In genomic region chr10:99709480-99710229, GRCh38 we compare ENCODE assay signal across 12 cellular contexts. TPM values are rescaled to one million over a fixed set of nuclear protein-coding genes. Genes with fewer than 3 reads are reported as not detected.
DNase-seq lines count a peak whose midpoint lies in the region; ATAC-seq, FAIRE-seq and TF ChIP-seq lines count a peak whose summit lies in the region.
"Had no signal": no experiment of that assay in that cellular context is flagged by ENCODE, and none has a peak within 500 bp of the region (broad histone marks: within the 10 kb centered on the region; RNA-seq: fewer than 3 reads in every experiment).

No MANE protein-coding gene starts in this region.

- ATAC-seq in HG02981 (IDR thresholded peaks at IDR 0.05; ENCODE audit: unreplicated experiment) (peak; percentile 75), pancreas (no peak)

- H3K36me3 ChIP-seq in astrocyte (ENCODE audit: insufficient read depth, low read length) = peaks cover 40% of the 10 kb centered on the region
- peaks cover 69% of the 10 kb centered on the region for H3K36me3 ChIP-seq in skeletal muscle satellite cell (ENCODE audit: insufficient read depth, low read length)
- peaks cover 10 to 21% of the 10 kb centered on the region in 2 experiments for H3K36me3 ChIP-seq in trophoblast cell (ENCODE audit: control insufficient read depth in 1 of 2, insufficient read depth in 2 of 2, low read length in 2 of 2)
- peaks cover 0 to 14% (median 3%) of the 10 kb centered on the region in 3 donors for H3K36me3 ChIP-seq in pancreas

- no CpG with 5 or more reads among the region's 4 CpGs for WGBS in trophoblast cell (ENCODE audit: extremely low coverage, insufficient coverage, insufficient read length)
- 61 to 62% methylated on average over 4 of the region's 4 CpGs for WGBS in pancreas, 2 donors

- H3K4me3 ChIP-seq in astrocyte (ENCODE audit: insufficient read depth, low read depth, low read length) (no peak overlapping the region), skeletal muscle satellite cell (ENCODE audit: low read length) (no peak overlapping the region), trophoblast cell (ENCODE audit: low read depth, low read length) (no peak overlapping the region), pancreas (no peak overlapping the region)
- H3K4me3 ChIP-seq: skin epidermis had no signal

- H3K9me3 ChIP-seq in astrocyte (ENCODE audit: insufficient read depth, low read depth, low read length) (no peaks in the 10 kb centered on the region), skeletal muscle satellite cell (replicated peaks; ENCODE audit: low read length) (no peaks in the 10 kb centered on the region), trophoblast cell (ENCODE audit: insufficient read depth, low read depth, low read length) (no peaks in the 10 kb centered on the region), pancreas (no peaks in the 10 kb centered on the region)

- no peak overlapping the region for H4K91ac ChIP-seq in trophoblast cell (ENCODE audit: low read depth, low read length)

- DNase-seq in DMS 273 (lab: John Stamatoyannopoulos, UW; ENCODE audit: unreplicated experiment) (peak; percentile 1), DMS 273 treated with DMSO at 0.1 percent for 48 hours (lab: John Stamatoyannopoulos, UW) (no peak), astrocyte (ENCODE audit: low read depth) (peak; percentile 40), trophoblast cell (no peak), pancreas (no peak)
- no peak for DNase-seq in activated CD4-positive, alpha-beta T cell treated with anti-CD3 and anti-CD28 coated beads, Interleukin-2, amount 10 ng/mL, durations not matched to agents 7 days and 5 days

- no peak overlapping the region for H3K4ac ChIP-seq in trophoblast cell (ENCODE audit: low read depth, low read length)

- peaks cover 12% of the 10 kb centered on the region for H3K36me3 Mint-ChIP-seq in astrocyte (ENCODE audit: low read depth, unreplicated experiment)
- H3K36me3 Mint-ChIP-seq in activated CD4-positive, alpha-beta T cell treated with anti-CD3 and anti-CD28 coated beads, Interleukin-2, amount 10 ng/mL, durations not matched to agents 7 days and 5 days (ENCODE audit: low read depth) = peaks cover 31% of the 10 kb centered on the region

- no peak overlapping the region for H4K12ac ChIP-seq in trophoblast cell (ENCODE audit: low read depth, low read length)

- H3K23ac ChIP-seq in trophoblast cell (ENCODE audit: low read length) = no peak overlapping the region

- no peak for TF ChIP-seq CTCF in astrocyte (IDR thresholded peaks at IDR 0.05; ENCODE audit: insufficient read depth, low read depth, low read length)
- TF ChIP-seq CTCF in pancreas (IDR thresholded peaks at IDR 0.05) = no peak

- H3K14ac ChIP-seq in trophoblast cell (ENCODE audit: low read length) = no peak overlapping the region

- H3K4me2 ChIP-seq in astrocyte (ENCODE audit: low read length) = no peak overlapping the region
- H3K4me2 ChIP-seq in skeletal muscle satellite cell (ENCODE audit: low read length) = no peak overlapping the region
- H3K4me2 ChIP-seq in trophoblast cell (ENCODE audit: low read length) = no peak overlapping the region
- H3K4me2 ChIP-seq: KMS-11 had no signal

- H3K4me1 Mint-ChIP-seq in astrocyte (ENCODE audit: low read depth, unreplicated experiment) = peaks cover 7% of the 10 kb centered on the region
- peaks cover 3% of the 10 kb centered on the region for H3K4me1 Mint-ChIP-seq in activated CD4-positive, alpha-beta T cell treated with anti-CD3 and anti-CD28 coated beads, Interleukin-2, amount 10 ng/mL, durations not matched to agents 7 days and 5 days

- H3K9me3 Mint-ChIP-seq in astrocyte (ENCODE audit: unreplicated experiment) = no peaks in the 10 kb centered on the region
- no peaks in the 10 kb centered on the region for H3K9me3 Mint-ChIP-seq in activated CD4-positive, alpha-beta T cell treated with anti-CD3 and anti-CD28 coated beads, Interleukin-2, amount 10 ng/mL, durations not matched to agents 7 days and 5 days
- H3K9me3 Mint-ChIP-seq: central memory CD8-positive, alpha-beta T cell had no signal

- H4K8ac ChIP-seq in trophoblast cell (ENCODE audit: low read depth, low read length) = no peak overlapping the region

- H2AFZ ChIP-seq in astrocyte (ENCODE audit: low read depth, low read length) (no peak overlapping the region), trophoblast cell (ENCODE audit: insufficient read depth, low read length, poor library complexity) (no peak overlapping the region)

- no peak overlapping the region for H2AK5ac ChIP-seq in trophoblast cell (ENCODE audit: low read length)

- H3K27me3 ChIP-seq in astrocyte (ENCODE audit: insufficient read depth, low read length) (no peaks in the 10 kb centered on the region), skeletal muscle satellite cell (ENCODE audit: control insufficient read depth, insufficient read depth, low read length) (no peaks in the 10 kb centered on the region), trophoblast cell (ENCODE audit: insufficient read depth, low read length) (no peaks in the 10 kb centered on the region), pancreas (no peaks in the 10 kb centered on the region)

- H3K79me1 ChIP-seq in trophoblast cell (ENCODE audit: low read length) = no peaks in the 10 kb centered on the region

- H2BK12ac ChIP-seq in trophoblast cell (ENCODE audit: low read length) = no peak overlapping the region

- no peak overlapping the region for H3K18ac ChIP-seq in trophoblast cell (ENCODE audit: low read length)

- H3K27ac ChIP-seq in astrocyte (ENCODE audit: low read depth, low read length) (peak overlapping the region; percentile 8), trophoblast cell (ENCODE audit: low read depth, low read length) (no peak overlapping the region), pancreas (no peak overlapping the region)
- H3K27ac ChIP-seq: 22Rv1, KMS-11 had no signal

- H3K27ac Mint-ChIP-seq in astrocyte (ENCODE audit: unreplicated experiment) = peak overlapping the region; percentile 28
- H3K27ac Mint-ChIP-seq in activated CD4-positive, alpha-beta T cell treated with anti-CD3 and anti-CD28 coated beads, Interleukin-2, amount 10 ng/mL, durations not matched to agents 7 days and 5 days = no peak overlapping the region

- H2BK120ac ChIP-seq in trophoblast cell (ENCODE audit: insufficient read depth, low read length, poor library complexity) = no peak overlapping the region

- H3K27me3 Mint-ChIP-seq in astrocyte (ENCODE audit: low read depth, unreplicated experiment) = no peaks in the 10 kb centered on the region
- no peaks in the 10 kb centered on the region for H3K27me3 Mint-ChIP-seq in activated CD4-positive, alpha-beta T cell treated with anti-CD3 and anti-CD28 coated beads, Interleukin-2, amount 10 ng/mL, durations not matched to agents 7 days and 5 days
- H3K27me3 Mint-ChIP-seq: central memory CD8-positive, alpha-beta T cell had no signal

- CTCF ChIA-PET in activated CD4-positive, alpha-beta T cell treated with anti-CD3 and anti-CD28 coated beads, Interleukin-2, amount 10 ng/mL, durations not matched to agents 7 days and 5 days (lab: Charles Lee) = interaction anchor here (1.8 kb wide), 1 partner anchor 12 kb away, joined by 5 read pairs; no protein-coding TSS in a partner anchor

- FAIRE-seq in astrocyte (lab: Jason Lieb, UNC) (no peak), pancreas (lab: Jason Lieb, UNC) (no peak)

- H2BK5ac ChIP-seq in trophoblast cell (ENCODE audit: low read depth, low read length, poor library complexity) = no peak overlapping the region

- H3K4me3 Mint-ChIP-seq in astrocyte (ENCODE audit: unreplicated experiment) = no peak overlapping the region
- H3K4me3 Mint-ChIP-seq in activated CD4-positive, alpha-beta T cell treated with anti-CD3 and anti-CD28 coated beads, Interleukin-2, amount 10 ng/mL, durations not matched to agents 7 days and 5 days = no peak overlapping the region
- H3K4me3 Mint-ChIP-seq: central memory CD8-positive, alpha-beta T cell had no signal

- H3K79me2 ChIP-seq in astrocyte (ENCODE audit: insufficient read depth, low read length) (no peaks in the 10 kb centered on the region), trophoblast cell (ENCODE audit: control insufficient read depth, insufficient read depth, low read length, poor library complexity) (no peaks in the 10 kb centered on the region)

- H4K20me1 ChIP-seq in astrocyte (ENCODE audit: insufficient read depth, low read length) = peaks cover 16% of the 10 kb centered on the region

- POLR2A ChIA-PET in activated CD4-positive, alpha-beta T cell treated with anti-CD3 and anti-CD28 coated beads, Interleukin-2, amount 10 ng/mL, durations not matched to agents 7 days and 5 days (lab: Charles Lee) = no interaction called here

- intact Hi-C loops in pancreas (cut with DNase I) = no loop called here

- H3K4me1 ChIP-seq in astrocyte (ENCODE audit: insufficient read depth, low read length) = no peaks in the 10 kb centered on the region
- peaks cover 15% of the 10 kb centered on the region for H3K4me1 ChIP-seq in skeletal muscle satellite cell (ENCODE audit: control insufficient read depth, insufficient read depth, low read length)
- no peaks in the 10 kb centered on the region for H3K4me1 ChIP-seq in trophoblast cell (ENCODE audit: control insufficient read depth in 1 of 2, insufficient read depth in 2 of 2, low read length in 2 of 2)
- no peaks in the 10 kb centered on the region for H3K4me1 ChIP-seq in pancreas

- H3K9ac ChIP-seq in astrocyte (ENCODE audit: low read length) = no peak overlapping the region
- H3K9ac ChIP-seq in skeletal muscle satellite cell (ENCODE audit: low read depth, low read length) = peak overlapping the region; percentile 48
- H3K9ac ChIP-seq in trophoblast cell (ENCODE audit: low read length) = no peak overlapping the region
- H3K9ac ChIP-seq: KMS-11 had no signal

RNA-seq across cellular contexts. Expression of gene COX15, which starts 22.3 kb away (rescaled TPM):
- total RNA-seq in astrocyte (30.2 and 33.4 TPM in 2 replicates), pancreas (10 to 100 TPM; 11.8 to 18.4 (median 16.6) TPM)
- 28.2 and 44.9 TPM in 2 replicates for total RNA-seq in skeletal muscle satellite cell (2012; rRNA removed)
- polyA plus RNA-seq in trophoblast cell (2013) = 13.2 and 13.6 TPM in 2 replicates
- 10 to 100 TPM in 1 of 2 donors, 1 to 10 TPM in 1; 5.8 to 13.5 TPM for polyA plus RNA-seq in pancreas
- 10 to 100 TPM; 40.3 to 40.6 TPM for total RNA-seq in activated CD4-positive, alpha-beta T cell treated with anti-CD3 and anti-CD28 coated beads, Interleukin-2, amount 10 ng/mL, durations not matched to agents 7 days and 5 days

RNA-seq across cellular contexts. Expression of gene CUTC, which starts 22.4 kb away (rescaled TPM):
- 10.3 and 11.6 TPM in 2 replicates for total RNA-seq in astrocyte
- 20.3 and 28.1 TPM in 2 replicates for total RNA-seq in skeletal muscle satellite cell (2012; rRNA removed)
- polyA plus RNA-seq in trophoblast cell (2013) = 9.9 and 10.4 TPM in 2 replicates
- total RNA-seq in pancreas = 10 to 100 TPM in 1 of 6 donors, 1 to 10 TPM in 5; 5.4 to 10.0 (median 7.2) TPM
- polyA plus RNA-seq in pancreas = 10 to 100 TPM; 13.2 to 14.5 TPM
- total RNA-seq in activated CD4-positive, alpha-beta T cell treated with anti-CD3 and anti-CD28 coated beads, Interleukin-2, amount 10 ng/mL, durations not matched to agents 7 days and 5 days = 10 to 100 TPM; 20.2 to 21.3 TPM

RNA-seq across cellular contexts. Expression of gene ENTPD7, which starts 50.3 kb away (rescaled TPM):
- total RNA-seq in astrocyte (21.6 and 22.8 TPM in 2 replicates), pancreas (10 to 100 TPM in 4 of 6 donors, 1 to 10 TPM in 2; 8.4 to 19.8 (median 14.4) TPM)
- total RNA-seq in skeletal muscle satellite cell (2012; rRNA removed) = 22.3 and 26.4 TPM in 2 replicates
- polyA plus RNA-seq in trophoblast cell (2013) = 16.8 and 16.9 TPM in 2 replicates
- polyA plus RNA-seq in pancreas = 1 to 10 TPM; 1.8 to 1.9 TPM
- total RNA-seq in activated CD4-positive, alpha-beta T cell treated with anti-CD3 and anti-CD28 coated beads, Interleukin-2, amount 10 ng/mL, durations not matched to agents 7 days and 5 days = 1 to 10 TPM; 5.8 to 5.9 TPM

Comparison
In these comparisons a context has a peak if more than half of its experiments do, and no peak if none do; other contexts are left out.
1. DNase-seq: peak in DMS 273 (single experiment) and astrocyte (single experiment); none in DMS 273 treated with DMSO at 0.1 percent for 48 hours (single experiment), trophoblast cell (0 of 2), pancreas (0 of 6) and activated CD4-positive, alpha-beta T cell treated with anti-CD3 and anti-CD28 coated beads, Interleukin-2, amount 10 ng/mL, durations not matched to agents 7 days and 5 days (single experiment).